Comparison of ENCODE assay signal across 23 cellular contexts in genomic region chr4:18106620-18107019, GRCh38.
DNase-seq lines count a peak whose midpoint lies in the region; ATAC-seq, FAIRE-seq and TF ChIP-seq lines count a peak whose summit lies in the region.
"Had no signal": no experiment of that assay in that cellular context is flagged by ENCODE, and none has a peak within 500 bp of the region (broad histone marks: within the 10 kb centered on the region; RNA-seq: fewer than 3 reads in every experiment).

No MANE protein-coding gene starts in this region.

- no peaks in the 10 kb centered on the region for H3K27me3 ChIP-seq in endothelial cell of umbilical vein (ENCODE audit: control insufficient read depth in 2 of 2, insufficient read depth in 2 of 2, low read length in 2 of 2)
- H3K27me3 ChIP-seq in small intestine (ENCODE audit: control insufficient read depth in 2 of 2, insufficient read depth in 2 of 2, low read length in 2 of 2): no peaks in the 10 kb centered on the region
- H3K27me3 ChIP-seq: upper lobe of right lung had no signal

- no peak overlapping the region for H3K4me3 ChIP-seq in endothelial cell of umbilical vein (replicated peaks in 1 of 3; ENCODE audit: insufficient read depth in 1 of 3, low read depth in 1 of 3, low read length in 3 of 3)
- no peak overlapping the region for H3K4me3 ChIP-seq in small intestine (ENCODE audit: low read depth in 1 of 2, low read length in 2 of 2)
- H3K4me3 ChIP-seq: lower lobe of right lung, prostate gland, SK-N-MC, upper lobe of right lung had no signal

- H3K9me1 ChIP-seq in endothelial cell of umbilical vein (replicated peaks; ENCODE audit: control insufficient read depth, extremely low read depth, insufficient read depth, low read length): no peaks in the 10 kb centered on the region

- CTCF ChIA-PET in endothelial cell of umbilical vein (lab: Charles Lee): no interaction called here

- TF ChIP-seq POLR2A in endothelial cell of umbilical vein (IDR thresholded peaks at IDR 0.05; ENCODE audit: low read depth, low read length): no peak

- no TSS peak for BruUV-seq in endothelial cell of umbilical vein (replicated peaks; lab: Mats Ljungman, UMichigan)

- no peak overlapping the region for H2AFZ ChIP-seq in endothelial cell of umbilical vein (ENCODE audit: low read depth, low read length)

- H3K27ac ChIP-seq in endothelial cell of umbilical vein (ENCODE audit: insufficient read depth, low read depth, low read length) (no peak overlapping the region), small intestine (ENCODE audit: low read depth in 1 of 2, low read length in 1 of 2) (peak overlapping the region in 1 of 2 donors; percentile 71)
- H3K27ac ChIP-seq: lower lobe of right lung, prostate gland, SK-N-MC, upper lobe of right lung had no signal

- dilution Hi-C loops in endothelial cell of umbilical vein (cut with MboI; ENCODE audit: extremely low pct_ligation_motif_present, low sequenced_read_pairs): no loop called here

- FAIRE-seq in endothelial cell of umbilical vein (lab: Jason Lieb, UNC): no peak
- peak; percentile 93 for FAIRE-seq in small intestine (lab: Jason Lieb, UNC)
- no peak for FAIRE-seq in D721Med (lab: Jason Lieb, UNC)
- FAIRE-seq: GM12891, H54, kidney had no signal

- H3K9ac ChIP-seq in endothelial cell of umbilical vein (replicated peaks; ENCODE audit: extremely low read depth, insufficient read depth, low read length): no peak overlapping the region

- DNase-seq in NCI-H1694 (lab: John Stamatoyannopoulos, UW) (peak; percentile 6), NCI-H1694 treated with DMSO at 0.1 percent for 48 hours (lab: John Stamatoyannopoulos, UW) (no peak), NCI-H2171 treated with DMSO at 0.1 percent for 48 hours (lab: John Stamatoyannopoulos, UW) (peak; percentile 72), endothelial cell of umbilical vein (ENCODE audit: low read depth, low spot score) (peak; percentile 74), small intestine (peak; percentile 90), islet precursor cell (no peak), D721Med (ENCODE audit: insufficient read length, low spot score) (no peak)
- DNase-seq: activated CD4-positive, alpha-beta T cell treated with anti-CD3 and anti-CD28 coated beads for 48 hours; activated naive CD4-positive, alpha-beta T cell treated with anti-CD3 and anti-CD28 coated beads, Interleukin-2, amount 10 ng/mL, durations not matched to agents 7 days and 5 days; amniotic stem cell; CD8-positive, alpha-beta T cell; DND-41; effector memory CD4-positive, alpha-beta T cell; kidney; lower lobe of right lung; MV-4-11; NCI-H1930; upper lobe of right lung had no signal

- no peak for ATAC-seq in HG03095 (IDR thresholded peaks at IDR 0.05; ENCODE audit: unreplicated experiment)
- ATAC-seq: CD8-positive, alpha-beta T cell; lower lobe of right lung; upper lobe of right lung had no signal

- H3K9me3 ChIP-seq in endothelial cell of umbilical vein (replicated peaks; ENCODE audit: control insufficient read depth, insufficient read depth, low read length): no peaks in the 10 kb centered on the region
- H3K9me3 ChIP-seq in small intestine (ENCODE audit: control insufficient read depth, low read depth): no peaks in the 10 kb centered on the region
- H3K9me3 ChIP-seq: lower lobe of right lung, prostate gland, upper lobe of right lung had no signal

- H3K4me2 ChIP-seq in endothelial cell of umbilical vein (ENCODE audit: insufficient read depth, low read length): no peak overlapping the region

- 6 to 44% (median 21%) methylated on average over 5 of the region's 5 CpGs for WGBS in small intestine, 3 donors

- POLR2A ChIA-PET in endothelial cell of umbilical vein (lab: Charles Lee): no interaction called here

- no peaks in the 10 kb centered on the region for H3K36me3 ChIP-seq in endothelial cell of umbilical vein (ENCODE audit: control insufficient read depth in 2 of 2, extremely low read depth in 1 of 2, insufficient read depth in 2 of 2, low read length in 2 of 2)
- H3K36me3 ChIP-seq in small intestine (ENCODE audit: control insufficient read depth in 2 of 2, insufficient read depth in 2 of 2, low read length in 2 of 2): no peaks in the 10 kb centered on the region
- H3K36me3 ChIP-seq: lower lobe of right lung, prostate gland, upper lobe of right lung had no signal

- H3K79me2 ChIP-seq in endothelial cell of umbilical vein (ENCODE audit: control insufficient read depth, insufficient read depth, low read length): no peaks in the 10 kb centered on the region

- TF ChIP-seq CTCF in endothelial cell of umbilical vein (IDR thresholded peaks at IDR 0.05; ENCODE audit: extremely low read depth in 1 of 2, insufficient read depth in 1 of 2, low read depth in 1 of 2, low read length in 2 of 2) (no peak), D721Med (IDR thresholded peaks at IDR 0.05; ENCODE audit: insufficient read depth, missing control alignments) (no peak)

- intact Hi-C loops in endothelial cell of umbilical vein (cut with micrococcal nuclease): loop anchor here (5.0 kb wide), 1 partner anchor 211 kb away; no protein-coding TSS in a partner anchor

- no peaks in the 10 kb centered on the region for H4K20me1 ChIP-seq in endothelial cell of umbilical vein (replicated peaks; ENCODE audit: control insufficient read depth, extremely low read depth, insufficient read depth, low read length)

- H3K4me1 ChIP-seq in endothelial cell of umbilical vein (ENCODE audit: control insufficient read depth, extremely low read depth, insufficient read depth, low read length) (peaks cover 49% of the 10 kb centered on the region), small intestine (ENCODE audit: control insufficient read depth in 2 of 2, insufficient read depth in 1 of 2, low read depth in 1 of 2, low read length in 1 of 2) (peaks cover 6 to 9% of the 10 kb centered on the region in 2 donors)
- H3K4me1 ChIP-seq: lower lobe of right lung, prostate gland, upper lobe of right lung had no signal

TF ChIP-seq in endothelial cell of umbilical vein, 7 proteins besides CTCF, POLR2A, EP300 and RAD21:
- TF ChIP-seq POLR2AphosphoS5 (IDR thresholded peaks at IDR 0.05; ENCODE audit: insufficient read depth, low read depth, low read length) (no peak), JUN (IDR thresholded peaks at IDR 0.05; ENCODE audit: borderline replicate concordance, insufficient read depth, insufficient read length, low read depth) (no peak), GATA2 (IDR thresholded peaks at IDR 0.05; ENCODE audit: insufficient read depth, insufficient read length, low read depth, low read length) (no peak), EZH2 (IDR thresholded peaks at IDR 0.05; ENCODE audit: borderline replicate concordance, low read depth, low read length, severe bottlenecking) (no peak), FOS (IDR thresholded peaks at IDR 0.05; ENCODE audit: borderline replicate concordance, insufficient read depth, low read length) (no peak), MYC (IDR thresholded peaks at IDR 0.05; ENCODE audit: low read depth, low read length) (no peak), MAX (IDR thresholded peaks at IDR 0.05; ENCODE audit: insufficient read depth, insufficient read length) (no peak)

Comparison
In these comparisons a context has a peak if more than half of its experiments do, and no peak if none do; other contexts are left out.
1. DNase-seq: peak in NCI-H1694 (single experiment), NCI-H2171 treated with DMSO at 0.1 percent for 48 hours (single experiment), endothelial cell of umbilical vein (single experiment) and small intestine (single experiment); none in NCI-H1694 treated with DMSO at 0.1 percent for 48 hours (single experiment), islet precursor cell (single experiment) and D721Med (single experiment).